Comparison of ENCODE assay signal across 1 cellular context in the genomic region with DNA sequence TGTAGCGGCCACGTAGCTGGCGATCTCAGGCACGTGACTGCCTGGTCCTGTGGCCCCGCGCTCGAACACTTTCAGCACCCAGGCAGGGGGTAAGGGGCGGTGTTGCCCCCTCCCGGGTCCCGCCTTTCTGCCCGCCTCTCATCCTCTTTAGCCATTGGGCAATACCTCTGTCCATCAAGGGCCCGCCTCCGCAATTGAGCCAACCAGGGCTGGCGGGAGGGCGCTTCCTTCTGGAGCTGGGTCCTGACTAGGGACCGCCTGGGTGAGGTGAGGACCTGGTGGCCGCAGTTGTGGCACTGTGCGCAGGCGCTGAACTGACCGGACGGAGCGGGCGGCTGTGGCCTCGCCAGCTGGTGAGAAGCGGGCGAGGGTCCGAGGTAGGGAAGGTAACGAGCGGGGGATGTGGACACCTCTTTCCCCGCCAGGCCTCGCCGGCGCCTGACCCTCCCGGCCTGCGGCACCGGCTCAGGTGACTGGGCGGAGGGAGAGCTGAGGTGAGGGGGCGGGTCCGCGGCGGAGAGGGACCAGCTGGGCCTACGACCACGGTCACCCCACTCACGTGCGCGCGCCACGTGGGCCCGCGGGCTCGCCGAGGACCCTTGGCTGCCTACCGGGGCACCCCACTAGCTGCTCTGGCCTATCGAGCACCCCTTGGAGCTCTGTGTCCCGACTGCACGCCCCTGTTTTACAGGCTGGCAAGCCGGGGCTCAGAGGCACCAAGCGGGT.
TF ChIP-seq lines count a peak whose summit lies in the region.

A gene with protein sequence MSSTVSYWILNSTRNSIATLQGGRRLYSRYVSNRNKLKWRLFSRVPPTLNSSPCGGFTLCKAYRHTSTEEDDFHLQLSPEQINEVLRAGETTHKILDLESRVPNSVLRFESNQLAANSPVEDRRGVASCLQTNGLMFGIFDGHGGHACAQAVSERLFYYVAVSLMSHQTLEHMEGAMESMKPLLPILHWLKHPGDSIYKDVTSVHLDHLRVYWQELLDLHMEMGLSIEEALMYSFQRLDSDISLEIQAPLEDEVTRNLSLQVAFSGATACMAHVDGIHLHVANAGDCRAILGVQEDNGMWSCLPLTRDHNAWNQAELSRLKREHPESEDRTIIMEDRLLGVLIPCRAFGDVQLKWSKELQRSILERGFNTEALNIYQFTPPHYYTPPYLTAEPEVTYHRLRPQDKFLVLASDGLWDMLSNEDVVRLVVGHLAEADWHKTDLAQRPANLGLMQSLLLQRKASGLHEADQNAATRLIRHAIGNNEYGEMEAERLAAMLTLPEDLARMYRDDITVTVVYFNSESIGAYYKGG (plus strand): TSS at position 228 of the 726 bp plus-strand sequence. CDS start 3,770 bp downstream, outside the sequence.

TF ChIP-seq in Ishikawa, 13 proteins besides CTCF, POLR2A, EP300 and RAD21 (continued from another document):
- TF ChIP-seq, protein P1, sequence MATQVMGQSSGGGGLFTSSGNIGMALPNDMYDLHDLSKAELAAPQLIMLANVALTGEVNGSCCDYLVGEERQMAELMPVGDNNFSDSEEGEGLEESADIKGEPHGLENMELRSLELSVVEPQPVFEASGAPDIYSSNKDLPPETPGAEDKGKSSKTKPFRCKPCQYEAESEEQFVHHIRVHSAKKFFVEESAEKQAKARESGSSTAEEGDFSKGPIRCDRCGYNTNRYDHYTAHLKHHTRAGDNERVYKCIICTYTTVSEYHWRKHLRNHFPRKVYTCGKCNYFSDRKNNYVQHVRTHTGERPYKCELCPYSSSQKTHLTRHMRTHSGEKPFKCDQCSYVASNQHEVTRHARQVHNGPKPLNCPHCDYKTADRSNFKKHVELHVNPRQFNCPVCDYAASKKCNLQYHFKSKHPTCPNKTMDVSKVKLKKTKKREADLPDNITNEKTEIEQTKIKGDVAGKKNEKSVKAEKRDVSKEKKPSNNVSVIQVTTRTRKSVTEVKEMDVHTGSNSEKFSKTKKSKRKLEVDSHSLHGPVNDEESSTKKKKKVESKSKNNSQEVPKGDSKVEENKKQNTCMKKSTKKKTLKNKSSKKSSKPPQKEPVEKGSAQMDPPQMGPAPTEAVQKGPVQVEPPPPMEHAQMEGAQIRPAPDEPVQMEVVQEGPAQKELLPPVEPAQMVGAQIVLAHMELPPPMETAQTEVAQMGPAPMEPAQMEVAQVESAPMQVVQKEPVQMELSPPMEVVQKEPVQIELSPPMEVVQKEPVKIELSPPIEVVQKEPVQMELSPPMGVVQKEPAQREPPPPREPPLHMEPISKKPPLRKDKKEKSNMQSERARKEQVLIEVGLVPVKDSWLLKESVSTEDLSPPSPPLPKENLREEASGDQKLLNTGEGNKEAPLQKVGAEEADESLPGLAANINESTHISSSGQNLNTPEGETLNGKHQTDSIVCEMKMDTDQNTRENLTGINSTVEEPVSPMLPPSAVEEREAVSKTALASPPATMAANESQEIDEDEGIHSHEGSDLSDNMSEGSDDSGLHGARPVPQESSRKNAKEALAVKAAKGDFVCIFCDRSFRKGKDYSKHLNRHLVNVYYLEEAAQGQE (IDR thresholded peaks at IDR 0.05; ENCODE audit: low read depth) = no peak
- TF ChIP-seq TEAD4 (IDR thresholded peaks at IDR 0.05) = no peak
- peak; percentile 68 for TF ChIP-seq TCF12 (IDR thresholded peaks at IDR 0.05; ENCODE audit: low read depth)
- TF ChIP-seq ZBTB7A (IDR thresholded peaks at IDR 0.05; ENCODE audit: low read depth) = peak; percentile 94
- TF ChIP-seq CREB1 (IDR thresholded peaks at IDR 0.05; ENCODE audit: low read depth) = no peak
